In the genomic region with DNA sequence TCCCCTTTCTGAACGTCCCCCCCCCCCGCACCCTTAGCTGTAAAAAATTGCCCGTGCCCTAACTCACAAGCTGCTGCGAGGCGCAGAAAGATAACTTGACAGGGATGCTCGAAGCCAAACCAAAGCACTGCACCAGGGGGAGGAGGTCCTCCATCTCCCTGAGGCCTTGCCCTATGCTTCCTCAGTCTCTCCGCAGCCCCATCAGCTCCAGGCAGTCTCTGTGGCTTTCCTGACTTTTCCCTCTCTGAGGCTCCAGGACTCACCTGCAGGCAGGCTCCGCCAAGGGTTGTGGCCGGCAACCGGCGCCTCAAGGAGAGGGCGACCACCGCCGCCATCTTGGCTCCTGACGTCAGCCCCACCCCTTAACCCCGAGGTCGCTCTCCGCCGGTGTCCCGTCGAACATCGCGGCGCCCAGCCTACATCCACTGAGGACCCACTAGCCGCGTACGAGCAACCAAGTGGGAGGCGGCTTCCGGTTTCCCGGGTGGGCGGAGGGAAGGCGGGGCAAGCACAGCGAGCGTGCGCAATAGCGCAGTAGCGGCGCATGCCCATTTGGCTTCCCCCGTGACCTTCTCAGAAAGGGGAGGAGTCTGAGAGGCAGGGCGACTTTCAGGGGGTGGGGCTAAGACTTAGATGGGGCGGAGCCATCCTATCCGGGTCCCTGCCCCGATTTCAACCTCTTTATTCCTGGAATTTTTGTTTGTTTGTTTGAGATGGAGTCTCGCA, we compare ENCODE assay signal across 1 cellular context.
TF ChIP-seq lines count a peak whose summit lies in the region.

A gene (minus strand): TSS at position 348 of the 726 bp plus-strand sequence. CDS start 13 bp downstream, at position 335.

TF ChIP-seq in HepG2, 621 proteins besides CTCF, POLR2A, EP300 and RAD21 (continued from another document and continues in another):
- TF ChIP-seq, protein P1, sequence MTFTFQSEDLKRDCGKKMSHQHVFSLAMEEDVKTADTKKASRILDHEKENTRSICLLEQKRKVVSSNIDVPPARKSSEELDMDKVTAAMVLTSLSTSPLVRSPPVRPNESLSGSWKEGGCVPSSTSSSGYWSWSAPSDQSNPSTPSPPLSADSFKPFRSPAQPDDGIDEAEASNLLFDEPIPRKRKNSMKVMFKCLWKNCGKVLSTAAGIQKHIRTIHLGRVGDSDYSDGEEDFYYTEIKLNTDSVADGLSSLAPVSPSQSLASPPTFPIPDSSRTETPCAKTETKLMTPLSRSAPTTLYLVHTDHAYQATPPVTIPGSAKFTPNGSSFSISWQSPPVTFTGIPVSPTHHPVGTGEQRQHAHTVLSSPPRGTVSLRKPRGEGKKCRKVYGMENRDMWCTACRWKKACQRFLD (CRISPR knock-in tag; IDR thresholded peaks at IDR 0.05; ENCODE audit: borderline replicate concordance), result peak; percentile 79; the same call in 1 of the 2 replicates
- TF ChIP-seq MAFG (CRISPR knock-in tag; IDR thresholded peaks at IDR 0.05) (no peak), PHF20 (CRISPR knock-in tag; IDR thresholded peaks at IDR 0.05) (peak; percentile 90), NCOR1 (IDR thresholded peaks at IDR 0.05; ENCODE audit: borderline replicate concordance, low read length) (no peak), ZNF549 (CRISPR knock-in tag; IDR thresholded peaks at IDR 0.05) (no peak), ZFX (CRISPR knock-in tag; IDR thresholded peaks at IDR 0.05; ENCODE audit: low read depth) (peak; percentile 83), POLR2AphosphoS5 (IDR thresholded peaks at IDR 0.05; ENCODE audit: low read depth, low read length) (peak; percentile 78), ZNF749 (CRISPR knock-in tag; IDR thresholded peaks at IDR 0.05; ENCODE audit: borderline replicate concordance) (no peak), KDM6A (CRISPR knock-in tag; IDR thresholded peaks at IDR 0.05; ENCODE audit: low read depth) (no peak), NR2C2 (CRISPR knock-in tag; IDR thresholded peaks at IDR 0.05; ENCODE audit: borderline replicate concordance) (peak; percentile 98), SAFB2 (CRISPR knock-in tag; IDR thresholded peaks at IDR 0.05; ENCODE audit: borderline replicate concordance, low read depth) (no peak; the same call in 1 of the 2 replicates), ZNF737 (CRISPR knock-in tag; IDR thresholded peaks at IDR 0.05; ENCODE audit: borderline replicate concordance) (no peak), ZBTB8A (CRISPR knock-in tag; IDR thresholded peaks at IDR 0.05; ENCODE audit: borderline replicate concordance, low read depth) (no peak), ZFP90 (CRISPR knock-in tag; IDR thresholded peaks at IDR 0.05; ENCODE audit: borderline replicate concordance) (no peak), HNRNPK (IDR thresholded peaks at IDR 0.05; ENCODE audit: low read depth, low read length, poor library complexity, severe bottlenecking) (no peak), KMT2B (CRISPR knock-in tag; IDR thresholded peaks at IDR 0.05) (peak; percentile 71; the same call in 1 of the 2 replicates), SOX13 (IDR thresholded peaks at IDR 0.05) (no peak; the same call in 1 of the 2 replicates), SOX13 (CRISPR knock-in tag; conservative IDR thresholded peaks at IDR 0.05 in 1 of 2, IDR thresholded peaks at IDR 0.05 in 1 of 2) (peak in 1 of 2 experiments; percentile 35; a peak in 1 of 4 replicates), BORCS8-MEF2B (CRISPR knock-in tag; IDR thresholded peaks at IDR 0.05) (0 out of 2 replicates have a peak, but pooled peaks have one; percentile 26), ZNF350 (CRISPR knock-in tag; IDR thresholded peaks at IDR 0.05; ENCODE audit: borderline replicate concordance, low read depth) (peak; percentile 70; the same call in 1 of the 2 replicates), ZNF232 (CRISPR knock-in tag; IDR thresholded peaks at IDR 0.05; ENCODE audit: borderline replicate concordance) (no peak; the same call in 1 of the 2 replicates), ZNF616 (CRISPR knock-in tag; IDR thresholded peaks at IDR 0.05; ENCODE audit: low read depth) (0 out of 2 replicates have a peak, but pooled peaks have one; percentile 76), ZNF839 (CRISPR knock-in tag; IDR thresholded peaks at IDR 0.05; ENCODE audit: borderline replicate concordance) (no peak), MBD4 (IDR thresholded peaks at IDR 0.05; ENCODE audit: borderline replicate concordance, low read length) (no peak), SP1 (IDR thresholded peaks at IDR 0.05) (no peak), SP1 (CRISPR knock-in tag; IDR thresholded peaks at IDR 0.05) (peak; percentile 64; the same call in 1 of the 2 replicates), ZNF816 (CRISPR knock-in tag; IDR thresholded peaks at IDR 0.05; ENCODE audit: borderline replicate concordance) (no peak; the same call in 1 of the 2 replicates), GATAD1 (CRISPR knock-in tag; IDR thresholded peaks at IDR 0.05) (peak; percentile 96), ZBTB7B (CRISPR knock-in tag; IDR thresholded peaks at IDR 0.05) (peak; percentile 47; the same call in 1 of the 2 replicates), TRIM24 (CRISPR knock-in tag; IDR thresholded peaks at IDR 0.05) (no peak), YEATS4 (CRISPR knock-in tag; IDR thresholded peaks at IDR 0.05; ENCODE audit: borderline replicate concordance) (peak; percentile 53; the same call in 1 of the 2 replicates), CHCHD3 (CRISPR knock-in tag; IDR thresholded peaks at IDR 0.05) (no peak), ZNF674 (CRISPR knock-in tag; IDR thresholded peaks at IDR 0.05; ENCODE audit: low read depth) (no peak)
- TF ChIP-seq, protein P2, sequence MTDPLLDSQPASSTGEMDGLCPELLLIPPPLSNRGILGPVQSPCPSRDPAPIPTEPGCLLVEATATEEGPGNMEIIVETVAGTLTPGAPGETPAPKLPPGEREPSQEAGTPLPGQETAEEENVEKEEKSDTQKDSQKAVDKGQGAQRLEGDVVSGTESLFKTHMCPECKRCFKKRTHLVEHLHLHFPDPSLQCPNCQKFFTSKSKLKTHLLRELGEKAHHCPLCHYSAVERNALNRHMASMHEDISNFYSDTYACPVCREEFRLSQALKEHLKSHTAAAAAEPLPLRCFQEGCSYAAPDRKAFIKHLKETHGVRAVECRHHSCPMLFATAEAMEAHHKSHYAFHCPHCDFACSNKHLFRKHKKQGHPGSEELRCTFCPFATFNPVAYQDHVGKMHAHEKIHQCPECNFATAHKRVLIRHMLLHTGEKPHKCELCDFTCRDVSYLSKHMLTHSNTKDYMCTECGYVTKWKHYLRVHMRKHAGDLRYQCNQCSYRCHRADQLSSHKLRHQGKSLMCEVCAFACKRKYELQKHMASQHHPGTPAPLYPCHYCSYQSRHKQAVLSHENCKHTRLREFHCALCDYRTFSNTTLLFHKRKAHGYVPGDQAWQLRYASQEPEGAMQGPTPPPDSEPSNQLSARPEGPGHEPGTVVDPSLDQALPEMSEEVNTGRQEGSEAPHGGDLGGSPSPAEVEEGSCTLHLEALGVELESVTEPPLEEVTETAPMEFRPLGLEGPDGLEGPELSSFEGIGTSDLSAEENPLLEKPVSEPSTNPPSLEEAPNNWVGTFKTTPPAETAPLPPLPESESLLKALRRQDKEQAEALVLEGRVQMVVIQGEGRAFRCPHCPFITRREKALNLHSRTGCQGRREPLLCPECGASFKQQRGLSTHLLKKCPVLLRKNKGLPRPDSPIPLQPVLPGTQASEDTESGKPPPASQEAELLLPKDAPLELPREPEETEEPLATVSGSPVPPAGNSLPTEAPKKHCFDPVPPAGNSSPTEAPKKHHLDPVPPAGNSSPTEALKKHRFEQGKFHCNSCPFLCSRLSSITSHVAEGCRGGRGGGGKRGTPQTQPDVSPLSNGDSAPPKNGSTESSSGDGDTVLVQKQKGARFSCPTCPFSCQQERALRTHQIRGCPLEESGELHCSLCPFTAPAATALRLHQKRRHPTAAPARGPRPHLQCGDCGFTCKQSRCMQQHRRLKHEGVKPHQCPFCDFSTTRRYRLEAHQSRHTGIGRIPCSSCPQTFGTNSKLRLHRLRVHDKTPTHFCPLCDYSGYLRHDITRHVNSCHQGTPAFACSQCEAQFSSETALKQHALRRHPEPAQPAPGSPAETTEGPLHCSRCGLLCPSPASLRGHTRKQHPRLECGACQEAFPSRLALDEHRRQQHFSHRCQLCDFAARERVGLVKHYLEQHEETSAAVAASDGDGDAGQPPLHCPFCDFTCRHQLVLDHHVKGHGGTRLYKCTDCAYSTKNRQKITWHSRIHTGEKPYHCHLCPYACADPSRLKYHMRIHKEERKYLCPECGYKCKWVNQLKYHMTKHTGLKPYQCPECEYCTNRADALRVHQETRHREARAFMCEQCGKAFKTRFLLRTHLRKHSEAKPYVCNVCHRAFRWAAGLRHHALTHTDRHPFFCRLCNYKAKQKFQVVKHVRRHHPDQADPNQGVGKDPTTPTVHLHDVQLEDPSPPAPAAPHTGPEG (CRISPR knock-in tag; IDR thresholded peaks at IDR 0.05), result no peak
- TF ChIP-seq, protein P3, sequence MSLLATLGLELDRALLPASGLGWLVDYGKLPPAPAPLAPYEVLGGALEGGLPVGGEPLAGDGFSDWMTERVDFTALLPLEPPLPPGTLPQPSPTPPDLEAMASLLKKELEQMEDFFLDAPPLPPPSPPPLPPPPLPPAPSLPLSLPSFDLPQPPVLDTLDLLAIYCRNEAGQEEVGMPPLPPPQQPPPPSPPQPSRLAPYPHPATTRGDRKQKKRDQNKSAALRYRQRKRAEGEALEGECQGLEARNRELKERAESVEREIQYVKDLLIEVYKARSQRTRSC (CRISPR knock-in tag; IDR thresholded peaks at IDR 0.05; ENCODE audit: low read depth), result no peak
- TF ChIP-seq, protein P4, sequence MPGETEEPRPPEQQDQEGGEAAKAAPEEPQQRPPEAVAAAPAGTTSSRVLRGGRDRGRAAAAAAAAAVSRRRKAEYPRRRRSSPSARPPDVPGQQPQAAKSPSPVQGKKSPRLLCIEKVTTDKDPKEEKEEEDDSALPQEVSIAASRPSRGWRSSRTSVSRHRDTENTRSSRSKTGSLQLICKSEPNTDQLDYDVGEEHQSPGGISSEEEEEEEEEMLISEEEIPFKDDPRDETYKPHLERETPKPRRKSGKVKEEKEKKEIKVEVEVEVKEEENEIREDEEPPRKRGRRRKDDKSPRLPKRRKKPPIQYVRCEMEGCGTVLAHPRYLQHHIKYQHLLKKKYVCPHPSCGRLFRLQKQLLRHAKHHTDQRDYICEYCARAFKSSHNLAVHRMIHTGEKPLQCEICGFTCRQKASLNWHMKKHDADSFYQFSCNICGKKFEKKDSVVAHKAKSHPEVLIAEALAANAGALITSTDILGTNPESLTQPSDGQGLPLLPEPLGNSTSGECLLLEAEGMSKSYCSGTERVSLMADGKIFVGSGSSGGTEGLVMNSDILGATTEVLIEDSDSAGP (CRISPR knock-in tag; IDR thresholded peaks at IDR 0.05; ENCODE audit: borderline replicate concordance), result peak; percentile 88
- TF ChIP-seq, protein P5, sequence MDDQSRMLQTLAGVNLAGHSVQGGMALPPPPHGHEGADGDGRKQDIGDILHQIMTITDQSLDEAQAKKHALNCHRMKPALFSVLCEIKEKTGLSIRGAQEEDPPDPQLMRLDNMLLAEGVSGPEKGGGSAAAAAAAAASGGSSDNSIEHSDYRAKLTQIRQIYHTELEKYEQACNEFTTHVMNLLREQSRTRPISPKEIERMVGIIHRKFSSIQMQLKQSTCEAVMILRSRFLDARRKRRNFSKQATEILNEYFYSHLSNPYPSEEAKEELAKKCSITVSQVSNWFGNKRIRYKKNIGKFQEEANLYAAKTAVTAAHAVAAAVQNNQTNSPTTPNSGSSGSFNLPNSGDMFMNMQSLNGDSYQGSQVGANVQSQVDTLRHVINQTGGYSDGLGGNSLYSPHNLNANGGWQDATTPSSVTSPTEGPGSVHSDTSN (CRISPR knock-in tag; IDR thresholded peaks at IDR 0.05; ENCODE audit: borderline replicate concordance), result no peak
- TF ChIP-seq, protein P6, sequence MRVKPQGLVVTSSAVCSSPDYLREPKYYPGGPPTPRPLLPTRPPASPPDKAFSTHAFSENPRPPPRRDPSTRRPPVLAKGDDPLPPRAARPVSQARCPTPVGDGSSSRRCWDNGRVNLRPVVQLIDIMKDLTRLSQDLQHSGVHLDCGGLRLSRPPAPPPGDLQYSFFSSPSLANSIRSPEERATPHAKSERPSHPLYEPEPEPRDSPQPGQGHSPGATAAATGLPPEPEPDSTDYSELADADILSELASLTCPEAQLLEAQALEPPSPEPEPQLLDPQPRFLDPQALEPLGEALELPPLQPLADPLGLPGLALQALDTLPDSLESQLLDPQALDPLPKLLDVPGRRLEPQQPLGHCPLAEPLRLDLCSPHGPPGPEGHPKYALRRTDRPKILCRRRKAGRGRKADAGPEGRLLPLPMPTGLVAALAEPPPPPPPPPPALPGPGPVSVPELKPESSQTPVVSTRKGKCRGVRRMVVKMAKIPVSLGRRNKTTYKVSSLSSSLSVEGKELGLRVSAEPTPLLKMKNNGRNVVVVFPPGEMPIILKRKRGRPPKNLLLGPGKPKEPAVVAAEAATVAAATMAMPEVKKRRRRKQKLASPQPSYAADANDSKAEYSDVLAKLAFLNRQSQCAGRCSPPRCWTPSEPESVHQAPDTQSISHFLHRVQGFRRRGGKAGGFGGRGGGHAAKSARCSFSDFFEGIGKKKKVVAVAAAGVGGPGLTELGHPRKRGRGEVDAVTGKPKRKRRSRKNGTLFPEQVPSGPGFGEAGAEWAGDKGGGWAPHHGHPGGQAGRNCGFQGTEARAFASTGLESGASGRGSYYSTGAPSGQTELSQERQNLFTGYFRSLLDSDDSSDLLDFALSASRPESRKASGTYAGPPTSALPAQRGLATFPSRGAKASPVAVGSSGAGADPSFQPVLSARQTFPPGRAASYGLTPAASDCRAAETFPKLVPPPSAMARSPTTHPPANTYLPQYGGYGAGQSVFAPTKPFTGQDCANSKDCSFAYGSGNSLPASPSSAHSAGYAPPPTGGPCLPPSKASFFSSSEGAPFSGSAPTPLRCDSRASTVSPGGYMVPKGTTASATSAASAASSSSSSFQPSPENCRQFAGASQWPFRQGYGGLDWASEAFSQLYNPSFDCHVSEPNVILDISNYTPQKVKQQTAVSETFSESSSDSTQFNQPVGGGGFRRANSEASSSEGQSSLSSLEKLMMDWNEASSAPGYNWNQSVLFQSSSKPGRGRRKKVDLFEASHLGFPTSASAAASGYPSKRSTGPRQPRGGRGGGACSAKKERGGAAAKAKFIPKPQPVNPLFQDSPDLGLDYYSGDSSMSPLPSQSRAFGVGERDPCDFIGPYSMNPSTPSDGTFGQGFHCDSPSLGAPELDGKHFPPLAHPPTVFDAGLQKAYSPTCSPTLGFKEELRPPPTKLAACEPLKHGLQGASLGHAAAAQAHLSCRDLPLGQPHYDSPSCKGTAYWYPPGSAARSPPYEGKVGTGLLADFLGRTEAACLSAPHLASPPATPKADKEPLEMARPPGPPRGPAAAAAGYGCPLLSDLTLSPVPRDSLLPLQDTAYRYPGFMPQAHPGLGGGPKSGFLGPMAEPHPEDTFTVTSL (CRISPR knock-in tag; IDR thresholded peaks at IDR 0.05; ENCODE audit: borderline replicate concordance), result peak; percentile 26; the same call in 1 of the 2 replicates
